Comparison of ENCODE assay signal across 8 cellular contexts in the genomic region with DNA sequence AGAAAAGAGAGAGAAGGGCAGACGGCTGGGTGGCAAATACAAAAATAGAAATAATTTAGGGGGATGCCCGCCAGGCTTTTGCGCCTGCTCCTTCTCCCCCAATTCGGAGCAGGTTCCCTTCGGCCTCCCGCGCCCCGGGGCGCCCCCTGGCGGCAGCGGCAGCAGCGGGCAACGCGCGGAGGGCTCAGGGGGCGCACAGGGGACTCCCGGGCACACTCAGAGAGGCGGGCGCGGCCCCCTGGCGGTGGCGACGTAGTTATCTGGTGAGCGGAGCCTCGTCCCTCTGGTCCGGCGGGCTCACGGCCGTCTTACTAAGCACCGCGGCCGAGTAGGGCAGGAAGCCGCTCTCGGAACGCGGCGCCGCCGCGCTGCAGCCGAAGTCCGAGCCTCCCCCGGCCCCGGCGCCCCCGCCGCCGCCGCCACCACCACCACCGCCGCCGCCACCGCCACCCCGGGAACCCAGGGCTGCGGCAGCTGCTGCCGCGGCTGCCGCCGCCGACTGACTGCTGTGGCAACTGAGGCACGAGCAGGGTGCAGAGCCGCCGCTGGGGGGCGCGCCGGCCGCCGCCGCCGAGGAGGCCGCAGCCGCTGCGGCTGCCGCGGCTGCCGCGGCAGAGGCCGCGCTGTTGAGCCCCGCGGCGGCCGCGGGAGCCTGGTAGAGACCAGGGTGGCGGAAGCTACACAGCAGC. TPM values are rescaled to one million over a fixed set of nuclear protein-coding genes. Genes with fewer than 3 reads are reported as not detected.
DNase-seq lines count a peak whose midpoint lies in the region; ATAC-seq and TF ChIP-seq lines count a peak whose summit lies in the region.

No MANE protein-coding gene starts in this region.

- peaks cover 96% of the 10 kb centered on the region for H3K27me3 Mint-ChIP-seq in H9 (ENCODE audit: low read depth)

- no peak overlapping the region for H2BK15ac ChIP-seq in H9 (ENCODE audit: low read depth, low read length)

- TF ChIP-seq CTCF in H9 (conservative IDR thresholded peaks at IDR 0.05): peak; percentile 99

- peaks cover 23 to 45% of the 10 kb centered on the region in 2 experiments for H3K4me1 Mint-ChIP-seq in H9

- H3K27ac ChIP-seq in BLaER1: no peak overlapping the region
- no peak overlapping the region for H3K27ac ChIP-seq in H9 (ENCODE audit: insufficient read length, low read depth, low read length)

- H2AFZ ChIP-seq in H9 (ENCODE audit: low read length): no peak overlapping the region

- no peaks in the 10 kb centered on the region for H3K36me3 Mint-ChIP-seq in H9 (ENCODE audit: insufficient read depth in 1 of 3, low read depth in 3 of 3)

- no peak overlapping the region for H2BK12ac ChIP-seq in H9 (ENCODE audit: insufficient read length, low read depth, low read length)

- DNase-seq in H9 (peak; percentile 90), OCI-M2 (lab: John Stamatoyannopoulos, UW; ENCODE audit: unreplicated experiment) (peak; percentile 31), dermis blood vessel endothelial cell (peak; percentile 66), myocyte (ENCODE audit: low read depth) (peak; percentile 42), SHP77 (lab: John Stamatoyannopoulos, UW) (no peak)

- H3K4me1 ChIP-seq in BLaER1 (0 out of 2 replicates have a peak, but pooled peaks cover 7% of the 10 kb centered on the region), H9 (ENCODE audit: insufficient read depth, low read length) (no peaks in the 10 kb centered on the region)

- TF ChIP-seq POLR2A in GM18505 (IDR thresholded peaks at IDR 0.05; ENCODE audit: borderline replicate concordance, extremely low read depth, insufficient read depth, insufficient read length): no peak

- H2AK5ac ChIP-seq in H9 (ENCODE audit: insufficient read length, low read length): no peak overlapping the region

- H3K14ac ChIP-seq in H9 (ENCODE audit: insufficient read depth, low read length): no peak overlapping the region; the same call in 1 of the 2 replicates

- no peak overlapping the region for H4K91ac ChIP-seq in H9 (ENCODE audit: insufficient read length, low read depth, low read length)

- no peak overlapping the region for H3K9ac ChIP-seq in BLaER1
- H3K9ac ChIP-seq in H9 (ENCODE audit: extremely low read depth, insufficient read length, low read length): no peak overlapping the region

- peak overlapping the region; percentile 31 for H3K4me3 ChIP-seq in BLaER1

- no peak overlapping the region for H3K18ac ChIP-seq in H9 (ENCODE audit: insufficient read length, low read depth, low read length)

- ATAC-seq in GM18858 (IDR thresholded peaks at IDR 0.05; ENCODE audit: unreplicated experiment) (no peak), GM18505 (IDR thresholded peaks at IDR 0.05; ENCODE audit: unreplicated experiment) (no peak)

- H4K20me1 ChIP-seq in BLaER1: peaks cover 74% of the 10 kb centered on the region
- H4K20me1 ChIP-seq in H9 (ENCODE audit: control insufficient read depth, insufficient read depth, insufficient read length): no peaks in the 10 kb centered on the region

- no peaks in the 10 kb centered on the region for H3K79me2 ChIP-seq in H9 (ENCODE audit: insufficient read depth, low read length)

- H3K79me1 ChIP-seq in H9 (ENCODE audit: insufficient read depth, low read depth, low read length, poor library complexity, severe bottlenecking): no peaks in the 10 kb centered on the region

- no peak overlapping the region for H3K4ac ChIP-seq in H9 (ENCODE audit: low read depth, low read length)

- no CpG with 5 or more reads among the region's 85 CpGs for WGBS in H9 (ENCODE audit: extremely low coverage, insufficient read length, low lambda C conversion rate)

- H2BK5ac ChIP-seq in H9 (ENCODE audit: insufficient read length, low read length): no peak overlapping the region

- H3K36me3 ChIP-seq in BLaER1: no peaks in the 10 kb centered on the region

- H3K23ac ChIP-seq in H9 (ENCODE audit: insufficient read length, low read depth, low read length): no peak overlapping the region

- H4K8ac ChIP-seq in H9 (replicated peaks; ENCODE audit: insufficient read length, low read depth, low read length): no peak overlapping the region

- no peak overlapping the region for H3K27ac Mint-ChIP-seq in H9

- no peak overlapping the region for H4K5ac ChIP-seq in H9 (ENCODE audit: insufficient read length, low read depth, low read length)

- peaks cover 7% of the 10 kb centered on the region for H3K23me2 ChIP-seq in H9 (ENCODE audit: insufficient read length, low read depth, low read length, poor library complexity, severe bottlenecking)

- H3K9me3 Mint-ChIP-seq in H9: peaks cover 5 to 6% of the 10 kb centered on the region in 2 experiments; a peak in 4 of 5 replicates

- peak overlapping the region; percentile 36 for H3K4me2 ChIP-seq in BLaER1
- peak overlapping the region; percentile 83 for H3K4me2 ChIP-seq in H9 (ENCODE audit: insufficient read depth, insufficient read length, low read length)

- no peak overlapping the region for H2BK20ac ChIP-seq in H9 (ENCODE audit: low read depth, low read length, poor library complexity, severe bottlenecking)

- H3K9me3 ChIP-seq in BLaER1 (peaks cover 67% of the 10 kb centered on the region), H9 (ENCODE audit: control insufficient read depth, low read depth, low read length) (no peaks in the 10 kb centered on the region)

- peak overlapping the region; percentile 24 to 80 for H3K4me3 Mint-ChIP-seq in H9

- no peak overlapping the region for H2BK120ac ChIP-seq in H9 (ENCODE audit: low read depth, low read length, poor library complexity, severe bottlenecking)

- no peak overlapping the region for H3K56ac ChIP-seq in H9 (ENCODE audit: insufficient read length, low read depth, low read length)

- H3K27me3 ChIP-seq in BLaER1 (peaks cover 100% of the 10 kb centered on the region), H9 (ENCODE audit: insufficient read depth, low read length) (peaks cover 87% of the 10 kb centered on the region)

- no peak overlapping the region for H3T11ph ChIP-seq in H9 (ENCODE audit: low read length)

RNA-seq across cellular contexts. Expression of a gene that starts 3.8 kb away (rescaled TPM):
- total RNA-seq in H9 (2021): not detected in 2 replicates
- total RNA-seq in dermis blood vessel endothelial cell: not detected in 2 replicates
- not detected in 2 replicates for total RNA-seq in myocyte
- polyA plus RNA-seq in myocyte (2012): not detected

RNA-seq across cellular contexts. Expression of a gene that starts 12.5 kb away (rescaled TPM):
- total RNA-seq in H9 (2021) (not detected in 2 replicates), dermis blood vessel endothelial cell (under 0.01 TPM in 1 of 2 replicates, not detected in the other), myocyte (not detected in 2 replicates)
- not detected for polyA plus RNA-seq in myocyte (2012)

RNA-seq across cellular contexts. Expression of a gene that starts 19.6 kb away (rescaled TPM):
- not detected in 2 replicates for total RNA-seq in H9 (2021)
- total RNA-seq in dermis blood vessel endothelial cell: not detected in 2 replicates
- total RNA-seq in myocyte: not detected in 2 replicates
- polyA plus RNA-seq in myocyte (2012): not detected

RNA-seq across cellular contexts. Expression of a gene that starts 27.1 kb away (rescaled TPM):
- not detected in 2 replicates for total RNA-seq in H9 (2021)
- total RNA-seq in dermis blood vessel endothelial cell: 0.17 TPM in 1 of 2 replicates, not detected in the other
- not detected in 2 replicates for total RNA-seq in myocyte
- polyA plus RNA-seq in myocyte (2012): not detected

RNA-seq across cellular contexts. Expression of a gene that starts 36.6 kb away (rescaled TPM):
- total RNA-seq in H9 (2021) (not detected in 2 replicates), dermis blood vessel endothelial cell (7.7 and 15.2 TPM in 2 replicates), myocyte (not detected in 2 replicates)
- not detected for polyA plus RNA-seq in myocyte (2012)

Comparison
In these comparisons a context has a peak if more than half of its experiments do, and no peak if none do; other contexts are left out.
1. DNase-seq: peak in H9 (single experiment), OCI-M2 (single experiment), dermis blood vessel endothelial cell (single experiment) and myocyte (single experiment); none in SHP77 (0 of 2).